Comparison of ENCODE assay signal across 1 cellular context in genomic region chr10:68231106-68231901, GRCh38.
TF ChIP-seq lines count a peak whose summit lies in the region.

No MANE protein-coding gene starts in this region.

TF ChIP-seq in HepG2, 621 proteins besides CTCF, POLR2A, EP300 and RAD21 (continued from another document and continues in another):
- TF ChIP-seq ZSCAN31 (CRISPR knock-in tag; IDR thresholded peaks at IDR 0.05; ENCODE audit: low read depth): peak; percentile 52; the same call in 1 of the 2 replicates
- TF ChIP-seq ZNF431 (CRISPR knock-in tag; IDR thresholded peaks at IDR 0.05; ENCODE audit: borderline replicate concordance, low read depth): peak; percentile 44; the same call in 1 of the 2 replicates
- TF ChIP-seq BHLHE40 (IDR thresholded peaks at IDR 0.05; ENCODE audit: low read length): 0 out of 2 replicates have a peak, but pooled peaks have one; percentile 60
- TF ChIP-seq TFDP2 (CRISPR knock-in tag; IDR thresholded peaks at IDR 0.05): peak; percentile 75
- TF ChIP-seq GTF2F1 (IDR thresholded peaks at IDR 0.05; ENCODE audit: low read length): no peak
- TF ChIP-seq MAZ (IDR thresholded peaks at IDR 0.05; ENCODE audit: borderline replicate concordance, low read depth, low read length): no peak
- peak; percentile 68 for TF ChIP-seq MAZ (CRISPR knock-in tag; IDR thresholded peaks at IDR 0.05; ENCODE audit: low read depth)
- TF ChIP-seq MXD4 (CRISPR knock-in tag; IDR thresholded peaks at IDR 0.05): no peak
- TF ChIP-seq WIZ (CRISPR knock-in tag; IDR thresholded peaks at IDR 0.05): no peak
- TF ChIP-seq BRD4 (CRISPR knock-in tag; IDR thresholded peaks at IDR 0.05): 0 out of 2 replicates have a peak, but pooled peaks have one; percentile 58
- TF ChIP-seq, protein P1, sequence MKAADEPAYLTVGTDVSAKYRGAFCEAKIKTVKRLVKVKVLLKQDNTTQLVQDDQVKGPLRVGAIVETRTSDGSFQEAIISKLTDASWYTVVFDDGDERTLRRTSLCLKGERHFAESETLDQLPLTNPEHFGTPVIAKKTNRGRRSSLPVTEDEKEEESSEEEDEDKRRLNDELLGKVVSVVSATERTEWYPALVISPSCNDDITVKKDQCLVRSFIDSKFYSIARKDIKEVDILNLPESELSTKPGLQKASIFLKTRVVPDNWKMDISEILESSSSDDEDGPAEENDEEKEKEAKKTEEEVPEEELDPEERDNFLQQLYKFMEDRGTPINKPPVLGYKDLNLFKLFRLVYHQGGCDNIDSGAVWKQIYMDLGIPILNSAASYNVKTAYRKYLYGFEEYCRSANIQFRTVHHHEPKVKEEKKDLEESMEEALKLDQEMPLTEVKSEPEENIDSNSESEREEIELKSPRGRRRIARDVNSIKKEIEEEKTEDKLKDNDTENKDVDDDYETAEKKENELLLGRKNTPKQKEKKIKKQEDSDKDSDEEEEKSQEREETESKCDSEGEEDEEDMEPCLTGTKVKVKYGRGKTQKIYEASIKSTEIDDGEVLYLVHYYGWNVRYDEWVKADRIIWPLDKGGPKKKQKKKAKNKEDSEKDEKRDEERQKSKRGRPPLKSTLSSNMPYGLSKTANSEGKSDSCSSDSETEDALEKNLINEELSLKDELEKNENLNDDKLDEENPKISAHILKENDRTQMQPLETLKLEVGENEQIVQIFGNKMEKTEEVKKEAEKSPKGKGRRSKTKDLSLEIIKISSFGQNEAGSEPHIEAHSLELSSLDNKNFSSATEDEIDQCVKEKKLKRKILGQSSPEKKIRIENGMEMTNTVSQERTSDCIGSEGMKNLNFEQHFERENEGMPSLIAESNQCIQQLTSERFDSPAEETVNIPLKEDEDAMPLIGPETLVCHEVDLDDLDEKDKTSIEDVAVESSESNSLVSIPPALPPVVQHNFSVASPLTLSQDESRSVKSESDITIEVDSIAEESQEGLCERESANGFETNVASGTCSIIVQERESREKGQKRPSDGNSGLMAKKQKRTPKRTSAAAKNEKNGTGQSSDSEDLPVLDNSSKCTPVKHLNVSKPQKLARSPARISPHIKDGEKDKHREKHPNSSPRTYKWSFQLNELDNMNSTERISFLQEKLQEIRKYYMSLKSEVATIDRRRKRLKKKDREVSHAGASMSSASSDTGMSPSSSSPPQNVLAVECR (CRISPR knock-in tag; IDR thresholded peaks at IDR 0.05; ENCODE audit: borderline replicate concordance): no peak; the same call in 1 of the 2 replicates
- TF ChIP-seq ZNF292 (CRISPR knock-in tag; IDR thresholded peaks at IDR 0.05; ENCODE audit: borderline replicate concordance, low read depth): peak; percentile 57
- TF ChIP-seq, protein P2, sequence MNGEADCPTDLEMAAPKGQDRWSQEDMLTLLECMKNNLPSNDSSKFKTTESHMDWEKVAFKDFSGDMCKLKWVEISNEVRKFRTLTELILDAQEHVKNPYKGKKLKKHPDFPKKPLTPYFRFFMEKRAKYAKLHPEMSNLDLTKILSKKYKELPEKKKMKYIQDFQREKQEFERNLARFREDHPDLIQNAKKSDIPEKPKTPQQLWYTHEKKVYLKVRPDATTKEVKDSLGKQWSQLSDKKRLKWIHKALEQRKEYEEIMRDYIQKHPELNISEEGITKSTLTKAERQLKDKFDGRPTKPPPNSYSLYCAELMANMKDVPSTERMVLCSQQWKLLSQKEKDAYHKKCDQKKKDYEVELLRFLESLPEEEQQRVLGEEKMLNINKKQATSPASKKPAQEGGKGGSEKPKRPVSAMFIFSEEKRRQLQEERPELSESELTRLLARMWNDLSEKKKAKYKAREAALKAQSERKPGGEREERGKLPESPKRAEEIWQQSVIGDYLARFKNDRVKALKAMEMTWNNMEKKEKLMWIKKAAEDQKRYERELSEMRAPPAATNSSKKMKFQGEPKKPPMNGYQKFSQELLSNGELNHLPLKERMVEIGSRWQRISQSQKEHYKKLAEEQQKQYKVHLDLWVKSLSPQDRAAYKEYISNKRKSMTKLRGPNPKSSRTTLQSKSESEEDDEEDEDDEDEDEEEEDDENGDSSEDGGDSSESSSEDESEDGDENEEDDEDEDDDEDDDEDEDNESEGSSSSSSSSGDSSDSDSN (CRISPR knock-in tag; IDR thresholded peaks at IDR 0.05): peak; percentile 62
- no peak for TF ChIP-seq NONO (IDR thresholded peaks at IDR 0.05)
- no peak for TF ChIP-seq NONO (CRISPR knock-in tag; conservative IDR thresholded peaks at IDR 0.05)
- TF ChIP-seq RARG (CRISPR knock-in tag; IDR thresholded peaks at IDR 0.05; ENCODE audit: low read depth): no peak
- 0 out of 2 replicates have a peak, but pooled peaks have one; percentile 11 for TF ChIP-seq CBX2 (IDR thresholded peaks at IDR 0.05; ENCODE audit: low read depth, low read length)
- no peak for TF ChIP-seq CBX2 (CRISPR knock-in tag; IDR thresholded peaks at IDR 0.05; ENCODE audit: low read depth)
- 0 out of 2 replicates have a peak, but pooled peaks have one; percentile 57 for TF ChIP-seq TEAD2 (CRISPR knock-in tag; IDR thresholded peaks at IDR 0.05)
- peak; percentile 71; the same call in 1 of the 2 replicates for TF ChIP-seq KLF12 (CRISPR knock-in tag; IDR thresholded peaks at IDR 0.05; ENCODE audit: borderline replicate concordance)
- no peak; the same call in 1 of the 2 replicates for TF ChIP-seq ZNF546 (CRISPR knock-in tag; conservative IDR thresholded peaks at IDR 0.05)
- no peak for TF ChIP-seq ZNF251 (CRISPR knock-in tag; IDR thresholded peaks at IDR 0.05)
- peak; percentile 41 for TF ChIP-seq ZNF883 (CRISPR knock-in tag; IDR thresholded peaks at IDR 0.05; ENCODE audit: not compliant biosample characterization)
- TF ChIP-seq ZNF160 (CRISPR knock-in tag; IDR thresholded peaks at IDR 0.05): 0 out of 2 replicates have a peak, but pooled peaks have one; percentile 48
- peak; percentile 81 for TF ChIP-seq SALL1 (CRISPR knock-in tag; IDR thresholded peaks at IDR 0.05)
- peak; percentile 78 for TF ChIP-seq SRY (CRISPR knock-in tag; IDR thresholded peaks at IDR 0.05)
- 0 out of 2 replicates have a peak, but pooled peaks have one; percentile 29 for TF ChIP-seq HDAC2 (CRISPR knock-in tag; IDR thresholded peaks at IDR 0.05)
- TF ChIP-seq MYC (CRISPR knock-in tag; IDR thresholded peaks at IDR 0.05; ENCODE audit: borderline replicate concordance): peak; percentile 47
- peak; percentile 93 for TF ChIP-seq ZBTB14 (CRISPR knock-in tag; IDR thresholded peaks at IDR 0.05)
- TF ChIP-seq ZBTB10 (CRISPR knock-in tag; IDR thresholded peaks at IDR 0.05; ENCODE audit: borderline replicate concordance): peak; percentile 67; the same call in 1 of the 2 replicates
- TF ChIP-seq ZNF274 (CRISPR knock-in tag; IDR thresholded peaks at IDR 0.05): peak; percentile 74; the same call in 1 of the 2 replicates
- TF ChIP-seq ZNF572 (CRISPR knock-in tag; IDR thresholded peaks at IDR 0.05): no peak
- TF ChIP-seq, protein P3, sequence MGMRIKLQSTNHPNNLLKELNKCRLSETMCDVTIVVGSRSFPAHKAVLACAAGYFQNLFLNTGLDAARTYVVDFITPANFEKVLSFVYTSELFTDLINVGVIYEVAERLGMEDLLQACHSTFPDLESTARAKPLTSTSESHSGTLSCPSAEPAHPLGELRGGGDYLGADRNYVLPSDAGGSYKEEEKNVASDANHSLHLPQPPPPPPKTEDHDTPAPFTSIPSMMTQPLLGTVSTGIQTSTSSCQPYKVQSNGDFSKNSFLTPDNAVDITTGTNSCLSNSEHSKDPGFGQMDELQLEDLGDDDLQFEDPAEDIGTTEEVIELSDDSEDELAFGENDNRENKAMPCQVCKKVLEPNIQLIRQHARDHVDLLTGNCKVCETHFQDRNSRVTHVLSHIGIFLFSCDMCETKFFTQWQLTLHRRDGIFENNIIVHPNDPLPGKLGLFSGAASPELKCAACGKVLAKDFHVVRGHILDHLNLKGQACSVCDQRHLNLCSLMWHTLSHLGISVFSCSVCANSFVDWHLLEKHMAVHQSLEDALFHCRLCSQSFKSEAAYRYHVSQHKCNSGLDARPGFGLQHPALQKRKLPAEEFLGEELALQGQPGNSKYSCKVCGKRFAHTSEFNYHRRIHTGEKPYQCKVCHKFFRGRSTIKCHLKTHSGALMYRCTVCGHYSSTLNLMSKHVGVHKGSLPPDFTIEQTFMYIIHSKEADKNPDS (CRISPR knock-in tag; IDR thresholded peaks at IDR 0.05): peak; percentile 74; the same call in 1 of the 2 replicates
- no peak for TF ChIP-seq HMGA1 (CRISPR knock-in tag; conservative IDR thresholded peaks at IDR 0.05)
- peak; percentile 81; the same call in 1 of the 2 replicates for TF ChIP-seq ZNF296 (CRISPR knock-in tag; conservative IDR thresholded peaks at IDR 0.05)
- TF ChIP-seq SALL2 (CRISPR knock-in tag; IDR thresholded peaks at IDR 0.05): peak; percentile 86; the same call in 1 of the 2 replicates
- TF ChIP-seq ZNF180 (CRISPR knock-in tag; IDR thresholded peaks at IDR 0.05; ENCODE audit: borderline replicate concordance, low read depth): 0 out of 2 replicates have a peak, but pooled peaks have one; percentile 17
- no peak for TF ChIP-seq GLI4 (CRISPR knock-in tag; IDR thresholded peaks at IDR 0.05; ENCODE audit: borderline replicate concordance)
- peak; percentile 80; the same call in 1 of the 2 replicates for TF ChIP-seq MXD1 (CRISPR knock-in tag; IDR thresholded peaks at IDR 0.05)
- TF ChIP-seq ZC3H13 (CRISPR knock-in tag; IDR thresholded peaks at IDR 0.05): 0 out of 2 replicates have a peak, but pooled peaks have one; percentile 17
- TF ChIP-seq ZNF891 (CRISPR knock-in tag; IDR thresholded peaks at IDR 0.05): peak; percentile 87
- no peak for TF ChIP-seq ARHGAP35 (CRISPR knock-in tag; IDR thresholded peaks at IDR 0.05; ENCODE audit: borderline replicate concordance)
- TF ChIP-seq ZBTB1 (CRISPR knock-in tag; IDR thresholded peaks at IDR 0.05; ENCODE audit: borderline replicate concordance): no peak
- no peak for TF ChIP-seq SMAD9 (CRISPR knock-in tag; IDR thresholded peaks at IDR 0.05)
- peak; percentile 59; the same call in 1 of the 2 replicates for TF ChIP-seq ZNF275 (CRISPR knock-in tag; IDR thresholded peaks at IDR 0.05; ENCODE audit: borderline replicate concordance)
- 0 out of 2 replicates have a peak, but pooled peaks have one; percentile 39 for TF ChIP-seq ZIK1 (CRISPR knock-in tag; IDR thresholded peaks at IDR 0.05; ENCODE audit: borderline replicate concordance, low read depth)
- peak; percentile 8; the same call in 1 of the 2 replicates for TF ChIP-seq ELF3 (CRISPR knock-in tag; IDR thresholded peaks at IDR 0.05)
- TF ChIP-seq SP5 (CRISPR knock-in tag; IDR thresholded peaks at IDR 0.05; ENCODE audit: borderline replicate concordance, low read depth): no peak
- TF ChIP-seq ZNF414 (CRISPR knock-in tag; IDR thresholded peaks at IDR 0.05): 0 out of 2 replicates have a peak, but pooled peaks have one; percentile 45
